ENCODE assay signal across 8 cellular contexts in genomic region chr12:53213348-53213747, GRCh38. TPM values are rescaled to one million over a fixed set of nuclear protein-coding genes. Genes with fewer than 3 reads are reported as not detected.
DNase-seq lines count a peak whose midpoint lies in the region; ATAC-seq and TF ChIP-seq lines count a peak whose summit lies in the region.

No MANE protein-coding gene starts in this region.

- no peak overlapping the region for H3K9ac ChIP-seq in MM.1S (ENCODE audit: low read length)
- no peak overlapping the region for H3K9ac ChIP-seq in trophoblast cell (ENCODE audit: low read length)

- H2BK12ac ChIP-seq in trophoblast cell (ENCODE audit: low read length), result no peak overlapping the region

- no peak overlapping the region for H3K23ac ChIP-seq in trophoblast cell (ENCODE audit: low read length)

- no peaks in the 10 kb centered on the region for H4K20me1 ChIP-seq in MM.1S (ENCODE audit: insufficient read depth, low read length)

- H2BK120ac ChIP-seq in trophoblast cell (ENCODE audit: insufficient read depth, low read length, poor library complexity), result no peak overlapping the region

- no peak overlapping the region for H2AK5ac ChIP-seq in trophoblast cell (ENCODE audit: low read length)

- H3K4me1 ChIP-seq in MM.1S (ENCODE audit: low read length), result peaks cover 27% of the 10 kb centered on the region
- peaks cover 0 to 67% (median 34%) of the 10 kb centered on the region in 3 donors for H3K4me1 ChIP-seq in gastroesophageal sphincter
- H3K4me1 ChIP-seq in trophoblast cell (ENCODE audit: control insufficient read depth in 1 of 2, insufficient read depth in 2 of 2, low read length in 2 of 2), result peaks cover 5 to 14% of the 10 kb centered on the region in 2 experiments
- H3K4me1 ChIP-seq in upper lobe of left lung, result peaks cover 50 to 72% (median 63%) of the 10 kb centered on the region in 4 donors

- H3K4ac ChIP-seq in trophoblast cell (ENCODE audit: low read depth, low read length), result no peak overlapping the region

- peak; percentile 74 for ATAC-seq in gastroesophageal sphincter
- ATAC-seq in upper lobe of left lung (ENCODE audit: low FRiP score in 2 of 2), result peak; percentile 80 to 87
- no peak for ATAC-seq in GM18520 (IDR thresholded peaks at IDR 0.05; ENCODE audit: unreplicated experiment)

- H3K14ac ChIP-seq in trophoblast cell (ENCODE audit: low read length), result no peak overlapping the region

- TF ChIP-seq EP300 in gastroesophageal sphincter (IDR thresholded peaks at IDR 0.05), result no peak
- no peak for TF ChIP-seq EP300 in upper lobe of left lung (IDR thresholded peaks at IDR 0.05)

- no peaks in the 10 kb centered on the region for H3K9me2 ChIP-seq in MM.1S (replicated peaks; ENCODE audit: insufficient read depth, low read length)

- H3K4me3 ChIP-seq in MM.1S (ENCODE audit: low read length) (no peak overlapping the region), gastroesophageal sphincter (no peak overlapping the region), trophoblast cell (ENCODE audit: low read depth, low read length) (no peak overlapping the region), upper lobe of left lung (no peak overlapping the region)

- H3K27me3 ChIP-seq in MM.1S (replicated peaks; ENCODE audit: insufficient read depth, low read length) (no peaks in the 10 kb centered on the region), gastroesophageal sphincter (no peaks in the 10 kb centered on the region), trophoblast cell (ENCODE audit: insufficient read depth, low read length) (no peaks in the 10 kb centered on the region), upper lobe of left lung (no peaks in the 10 kb centered on the region)

- H3K79me1 ChIP-seq in trophoblast cell (ENCODE audit: low read length), result no peaks in the 10 kb centered on the region

- H3K27ac ChIP-seq in MM.1S (ENCODE audit: low read length) (no peak overlapping the region), gastroesophageal sphincter (peak overlapping the region in 3 of 4 donors; percentile 27 to 99 (median 34)), trophoblast cell (ENCODE audit: low read depth, low read length) (no peak overlapping the region), upper lobe of left lung (peak overlapping the region in 2 of 4 donors; percentile 57 to 100)

- H4K8ac ChIP-seq in trophoblast cell (ENCODE audit: low read depth, low read length), result no peak overlapping the region

- H3K36me3 ChIP-seq in MM.1S (replicated peaks; ENCODE audit: insufficient read depth, low read length) (no peaks in the 10 kb centered on the region), gastroesophageal sphincter (peaks cover 0 to 74% of the 10 kb centered on the region in 2 donors), trophoblast cell (ENCODE audit: control insufficient read depth in 1 of 2, insufficient read depth in 2 of 2, low read length in 2 of 2) (peaks cover 30 to 40% of the 10 kb centered on the region in 2 experiments), upper lobe of left lung (peaks cover 0 to 48% (median 45%) of the 10 kb centered on the region in 4 donors)

- no peak overlapping the region for H4K91ac ChIP-seq in trophoblast cell (ENCODE audit: low read depth, low read length)

- 0 to 20% methylated on average over 2 to 8 of the region's 14 CpGs for WGBS in gastroesophageal sphincter (ENCODE audit: low coverage in 1 of 2), 2 donors
- WGBS in trophoblast cell (ENCODE audit: extremely low coverage, insufficient coverage, insufficient read length), result no CpG with 5 or more reads among the region's 14 CpGs
- WGBS in upper lobe of left lung, 2 donors, result 13 to 16% methylated on average over 11 to 13 of the region's 14 CpGs

- DNase-seq in MM.1S, result peak; percentile 81
- peak; percentile 52 for DNase-seq in SHP77 treated with DMSO at 0.1 percent for 48 hours (lab: John Stamatoyannopoulos, UW)
- DNase-seq in activated gamma-delta T cell (lab: John Stamatoyannopoulos, UW), result peak; percentile 62
- peak; percentile 61 to 82 for DNase-seq in trophoblast cell
- peak; percentile 82 to 96 for DNase-seq in upper lobe of left lung

- peaks cover 35% of the 10 kb centered on the region for H3F3A ChIP-seq in MM.1S (ENCODE audit: insufficient read depth, low read length)

- H2AFZ ChIP-seq in MM.1S (ENCODE audit: low read length) (no peak overlapping the region), trophoblast cell (ENCODE audit: insufficient read depth, low read length, poor library complexity) (no peak overlapping the region)

- H2BK5ac ChIP-seq in trophoblast cell (ENCODE audit: low read depth, low read length, poor library complexity), result no peak overlapping the region

- TF ChIP-seq POLR2A in gastroesophageal sphincter (IDR thresholded peaks at IDR 0.05), result no peak
- no peak for TF ChIP-seq POLR2A in upper lobe of left lung (IDR thresholded peaks at IDR 0.05)

- H3K18ac ChIP-seq in trophoblast cell (ENCODE audit: low read length), result no peak overlapping the region

- H3K9me3 ChIP-seq in MM.1S (replicated peaks; ENCODE audit: insufficient read depth, low read length), result no peaks in the 10 kb centered on the region
- no peaks in the 10 kb centered on the region for H3K9me3 ChIP-seq in gastroesophageal sphincter
- H3K9me3 ChIP-seq in trophoblast cell (ENCODE audit: insufficient read depth, low read depth, low read length), result peaks cover 2% of the 10 kb centered on the region
- no peaks in the 10 kb centered on the region for H3K9me3 ChIP-seq in upper lobe of left lung

- H3K79me2 ChIP-seq in MM.1S (ENCODE audit: low read length) (peaks cover 52% of the 10 kb centered on the region), trophoblast cell (ENCODE audit: control insufficient read depth, insufficient read depth, low read length, poor library complexity) (no peaks in the 10 kb centered on the region)

- no peak overlapping the region for H3K4me2 ChIP-seq in MM.1S (ENCODE audit: low read depth, low read length)
- no peak overlapping the region for H3K4me2 ChIP-seq in trophoblast cell (ENCODE audit: low read length)

- no peak overlapping the region for H4K12ac ChIP-seq in trophoblast cell (ENCODE audit: low read depth, low read length)

- TF ChIP-seq CTCF in GM12874 (IDR thresholded peaks at IDR 0.05; ENCODE audit: insufficient read depth, low read depth, low read length) (peak; percentile 95), MM.1S (IDR thresholded peaks at IDR 0.05; ENCODE audit: low read length) (peak; percentile 95), gastroesophageal sphincter (IDR thresholded peaks at IDR 0.05) (peak in 3 of 4 experiments; percentile 96 to 98 (median 97)), upper lobe of left lung (IDR thresholded peaks at IDR 0.05) (peak; percentile 84 to 96 (median 92))

RNA-seq across cellular contexts. Expression of gene ITGB7, which starts 6.3 kb away (rescaled TPM):
- total RNA-seq in gastroesophageal sphincter, result 1 to 10 TPM in 2 of 4 donors, under 1 TPM in 2; 0.40 to 5.8 (median 2.6) TPM
- polyA plus RNA-seq in trophoblast cell (2013), result 0.11 and 0.12 TPM in 2 replicates
- total RNA-seq in upper lobe of left lung, result 10 to 100 TPM in 1 of 6 donors, 1 to 10 TPM in 5; 3.1 to 12.9 (median 4.7) TPM

RNA-seq across cellular contexts. Expression of gene RARG, which starts 18.7 kb away (rescaled TPM):
- 10 to 100 TPM; 15.6 to 26.6 (median 22.9) TPM for total RNA-seq in gastroesophageal sphincter
- 9.8 and 10.0 TPM in 2 replicates for polyA plus RNA-seq in trophoblast cell (2013)
- 10 to 100 TPM; 21.2 to 43.0 (median 32.1) TPM for total RNA-seq in upper lobe of left lung

RNA-seq across cellular contexts. Expression of gene CSAD, which starts 32.6 kb away (rescaled TPM):
- total RNA-seq in gastroesophageal sphincter (10 to 100 TPM; 11.3 to 47.5 (median 24.1) TPM), upper lobe of left lung (100 to 1,000 TPM in 1 of 6 donors, 10 to 100 TPM in 5; 19.8 to 164 (median 28.6) TPM)
- 8.8 and 9.2 TPM in 2 replicates for polyA plus RNA-seq in trophoblast cell (2013)

RNA-seq across cellular contexts. Expression of gene ZNF740, which starts 32.8 kb away (rescaled TPM):
- total RNA-seq in gastroesophageal sphincter, result 10 to 100 TPM; 14.9 to 27.7 (median 17.4) TPM
- 7.0 and 7.6 TPM in 2 replicates for polyA plus RNA-seq in trophoblast cell (2013)
- 10 to 100 TPM in 5 of 6 donors, 1 to 10 TPM in 1; 9.6 to 52.4 (median 24.0) TPM for total RNA-seq in upper lobe of left lung

RNA-seq across cellular contexts. Expression of gene ESPL1, which starts 54.8 kb away (rescaled TPM):
- 1 to 10 TPM in 2 of 4 donors, under 1 TPM in 2; 0.13 to 2.3 (median 0.64) TPM for total RNA-seq in gastroesophageal sphincter
- polyA plus RNA-seq in trophoblast cell (2013), result 12.8 and 13.8 TPM in 2 replicates
- total RNA-seq in upper lobe of left lung, result 1 to 10 TPM; 1.5 to 5.3 (median 2.1) TPM

Comparison
In these comparisons a context has a peak if more than half of its experiments do, and no peak if none do; other contexts are left out.
1. H3K27ac ChIP-seq: peak in gastroesophageal sphincter (3 of 4); none in MM.1S (single experiment) and trophoblast cell (single experiment).
2. Peak in every context shown above with its lines, with median percentiles within 50 percentile points of each other: CTCF ChIP-seq and DNase-seq.